11 cellular contexts compared by ENCODE assay signal in the genomic region with DNA sequence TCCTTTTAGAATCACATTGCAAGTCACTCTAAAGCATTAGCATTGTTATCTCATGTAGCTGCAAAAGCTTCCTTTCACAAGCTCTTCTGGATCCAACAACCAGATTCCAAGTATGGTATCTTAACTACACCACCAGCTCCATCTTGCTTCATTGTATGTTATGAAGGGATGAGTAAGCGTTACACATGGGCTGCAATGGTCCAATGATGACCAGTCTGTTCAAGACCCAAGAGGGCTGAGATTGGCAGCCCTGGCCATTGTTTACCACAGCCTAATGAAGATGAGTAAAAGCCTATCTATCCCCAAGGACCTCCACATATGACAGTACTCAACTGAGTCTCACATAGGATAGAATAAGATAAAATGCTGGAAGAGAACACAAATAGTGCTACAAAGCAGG. TPM values are rescaled to one million over a fixed set of nuclear protein-coding genes. Genes with fewer than 3 reads are reported as not detected.
A peak's percentile ranks its signal among the peaks of the same experiment; 100 is the strongest.
DNase-seq lines count a peak whose midpoint lies in the region; ATAC-seq, FAIRE-seq and TF ChIP-seq lines count a peak whose summit lies in the region.
"Had no signal": no experiment of that assay in that cellular context is flagged by ENCODE, and none has a peak within 500 bp of the region (broad histone marks: within the 10 kb centered on the region; RNA-seq: fewer than 3 reads in every experiment).

No MANE protein-coding gene starts in this region.

- no peaks in the 10 kb centered on the region for H3K9me3 ChIP-seq in heart right ventricle
- no peaks in the 10 kb centered on the region for H3K9me3 ChIP-seq in HepG2 (ENCODE audit: low read length)
- no peaks in the 10 kb centered on the region for H3K9me3 ChIP-seq in tibial nerve
- H3K9me3 ChIP-seq: BLaER1 treated with 17β-estradiol and CSF1 and Interleukin-3, amounts not matched to agents 10 nM and 100 nM had no signal

- no peaks in the 10 kb centered on the region for H3K27me3 Mint-ChIP-seq in activated naive CD8-positive, alpha-beta T cell treated with anti-CD3 and anti-CD28 coated beads, Interleukin-2, amount 50 U/mL, for 24 hours

- DNase-seq in heart right ventricle, result no peak
- DNase-seq in Right ventricle myocardium superior, result no peak
- DNase-seq in activated naive CD8-positive, alpha-beta T cell treated with anti-CD3 and anti-CD28 coated beads, Interleukin-2, amount 50 U/mL, for 24 hours, result no peak
- DNase-seq in HepG2 (ENCODE audit: low spot score), result no peak
- DNase-seq in tibial nerve (ENCODE audit: low spot score in 2 of 2), result no peak
- DNase-seq in GM19240 (ENCODE audit: insufficient read length, low spot score), result no peak
- DNase-seq in NCI-H446 (lab: John Stamatoyannopoulos, UW), result no peak
- DNase-seq: cortex of kidney, NCI-H345 had no signal

- H3K4me1 ChIP-seq in heart right ventricle (peaks cover 20 to 87% (median 72%) of the 10 kb centered on the region in 9 donors), HepG2 (ENCODE audit: insufficient read depth, low read length) (peaks cover 85% of the 10 kb centered on the region), tibial nerve (peaks cover 0 to 83% (median 65%) of the 10 kb centered on the region in 4 donors)

- H3K9ac ChIP-seq in HepG2 (ENCODE audit: insufficient read depth, low read depth, low read length), result no peak overlapping the region

- H4K20me1 ChIP-seq in HepG2 (ENCODE audit: insufficient read depth, low read length), result peaks cover 14% of the 10 kb centered on the region

- FAIRE-seq in HepG2 (lab: Jason Lieb, UNC), result no peak

- H3K27ac Mint-ChIP-seq in activated naive CD8-positive, alpha-beta T cell treated with anti-CD3 and anti-CD28 coated beads, Interleukin-2, amount 50 U/mL, for 24 hours, result peak overlapping the region; percentile 72

- TF ChIP-seq CTCF in heart right ventricle (IDR thresholded peaks at IDR 0.05) (no peak), HepG2 (CRISPR knock-in tag; IDR thresholded peaks at IDR 0.05) (no peak), tibial nerve (IDR thresholded peaks at IDR 0.05) (no peak)

- peaks cover 67% of the 10 kb centered on the region for H3K4me1 Mint-ChIP-seq in activated naive CD8-positive, alpha-beta T cell treated with anti-CD3 and anti-CD28 coated beads, Interleukin-2, amount 50 U/mL, for 24 hours

- H3K36me3 ChIP-seq in heart right ventricle, result peaks cover 0 to 22% (median 0%) of the 10 kb centered on the region in 9 donors
- peaks cover 0 to 5% of the 10 kb centered on the region in 2 experiments; a peak in 2 of 5 replicates for H3K36me3 ChIP-seq in HepG2 (replicated peaks in 1 of 2; ENCODE audit: control insufficient read depth in 1 of 2, insufficient read depth in 2 of 2, low read length in 2 of 2)
- H3K36me3 ChIP-seq in tibial nerve, result no peaks in the 10 kb centered on the region

- 68 to 90% methylated on average over 1 of the region's 1 CpG for WGBS in heart right ventricle, 2 donors
- WGBS in HepG2 (ENCODE audit: low lambda C conversion rate), result 97% methylated on average over 1 of the region's 1 CpG
- 95 to 100% methylated on average over 1 of the region's 1 CpG for WGBS in tibial nerve, 2 donors

- POLR2A ChIA-PET in HepG2 (lab: Yijun Ruan, JAX), result interaction anchor here (0.6 to 3.2 kb wide), 4 partner anchors 23 to 233 kb away, joined by 3 to 11 read pairs (median 4); a partner anchor contains a TSS

- no peaks in the 10 kb centered on the region for H3K9me3 Mint-ChIP-seq in activated naive CD8-positive, alpha-beta T cell treated with anti-CD3 and anti-CD28 coated beads, Interleukin-2, amount 50 U/mL, for 24 hours

- in situ Hi-C loops in HepG2 (cut with HindIII; ENCODE audit: extremely low pct_ligation_motif_present, low pct_unique_long_range_greater_than_20kb), result no loop called here

- CTCF ChIA-PET in HepG2 (lab: Yijun Ruan, JAX; ENCODE audit: low intra/inter-chr PET ratio, low total read pairs), result no interaction called here

- BruUV-seq in HepG2 (replicated peaks; lab: Mats Ljungman, UMichigan), result no TSS peak

- no peak overlapping the region for H2AFZ ChIP-seq in HepG2 (ENCODE audit: low read length)

- intact Hi-C loops in heart right ventricle (cut with DNase I) (no loop called here), Right ventricle myocardium superior (cut with DNase I) (no loop called here), HepG2 (cut with micrococcal nuclease; ENCODE audit: unreplicated experiment) (no loop called here)

- no peak for TF ChIP-seq POLR2A in HepG2 (IDR thresholded peaks at IDR 0.05; ENCODE audit: insufficient read depth in 1 of 2, low read depth in 2 of 2, low read length in 2 of 2)
- TF ChIP-seq POLR2A in tibial nerve (IDR thresholded peaks at IDR 0.05), result no peak

- H3K79me2 ChIP-seq in HepG2 (ENCODE audit: insufficient read depth, low read length), result peaks cover 98% of the 10 kb centered on the region

- no peak overlapping the region for H3K4me2 ChIP-seq in HepG2 (ENCODE audit: low read depth, low read length)

- H3K27ac ChIP-seq in heart right ventricle (peak overlapping the region; percentile 98 to 100 (median 100)), HepG2 (ENCODE audit: extremely low read length, insufficient read depth, low read length) (peak overlapping the region; percentile 2), tibial nerve (peak overlapping the region; percentile 20 to 100 (median 92))

- TF ChIP-seq RAD21 in HepG2 (CRISPR knock-in tag; IDR thresholded peaks at IDR 0.05), result no peak

- H3K4me3 ChIP-seq in heart right ventricle (peak overlapping the region in 9 of 10 donors; percentile 73 to 96 (median 82)), HepG2 (replicated peaks in 1 of 3; ENCODE audit: insufficient read depth in 1 of 3, low read depth in 2 of 3, low read length in 3 of 3) (no peak overlapping the region), tibial nerve (peak overlapping the region in 1 of 4 donors; percentile 82)

- H3K4me3 Mint-ChIP-seq in activated naive CD8-positive, alpha-beta T cell treated with anti-CD3 and anti-CD28 coated beads, Interleukin-2, amount 50 U/mL, for 24 hours, result peak overlapping the region; percentile 98

- H3K27me3 ChIP-seq in heart right ventricle (no peaks in the 10 kb centered on the region), HepG2 (ENCODE audit: control insufficient read depth in 1 of 2, insufficient read depth in 2 of 2, low read length in 2 of 2) (no peaks in the 10 kb centered on the region; a peak in 2 of 5 replicates), tibial nerve (no peaks in the 10 kb centered on the region)
- H3K27me3 ChIP-seq: BLaER1 treated with 17β-estradiol and CSF1 and Interleukin-3, amounts not matched to agents 10 nM and 100 nM had no signal

- TF ChIP-seq EP300 in HepG2 (IDR thresholded peaks at IDR 0.05; ENCODE audit: low read depth in 2 of 2, low read length in 2 of 2), result no peak
- TF ChIP-seq EP300 in HepG2 (CRISPR knock-in tag; IDR thresholded peaks at IDR 0.05; ENCODE audit: borderline replicate concordance), result no peak
- no peak for TF ChIP-seq EP300 in tibial nerve (IDR thresholded peaks at IDR 0.05)

- H3K36me3 Mint-ChIP-seq in activated naive CD8-positive, alpha-beta T cell treated with anti-CD3 and anti-CD28 coated beads, Interleukin-2, amount 50 U/mL, for 24 hours (ENCODE audit: low read depth), result peaks cover 40% of the 10 kb centered on the region

- no peak for ATAC-seq in heart right ventricle
- no peak for ATAC-seq in Right ventricle myocardium superior (ENCODE audit: poor library complexity)
- ATAC-seq in activated naive CD8-positive, alpha-beta T cell treated with anti-CD3 and anti-CD28 coated beads, Interleukin-2, amount 50 U/mL, for 24 hours, result no peak
- no peak for ATAC-seq in HepG2
- no peak for ATAC-seq in activated CD4-positive, CD25-positive, alpha-beta regulatory T cell treated with anti-CD3 and anti-CD28 coated beads, Interleukin-2, amount 50 U/mL, for 24 hours

RNA-seq across cellular contexts. Expression of a gene that starts 6.3 kb away (rescaled TPM):
- total RNA-seq in heart right ventricle (100 to 1,000 TPM; 171 to 257 (median 212) TPM), Right ventricle myocardium superior (251 TPM), HepG2 (2016; rRNA removed; fragmentation: Illumina TruSeq; extraction: Trizol) (92.1 and 109 TPM in 2 replicates), tibial nerve (100 to 1,000 TPM; 158 to 284 (median 220) TPM)
- polyA plus RNA-seq in heart right ventricle (100 to 1,000 TPM in 1 of 2 donors, 10 to 100 TPM in 1; 91.5 to 164 TPM), HepG2 (2011; rRNA removed) (37.3 and 43.8 TPM in 2 replicates)
- total RNA-seq in HepG2 (2016; cell fraction: cytosol; rRNA removed; fragmentation: Illumina TruSeq; extraction: Trizol; ENCODE audit: low read depth), result 30.7 and 32.1 TPM in 2 replicates
- 93.7 and 102 TPM in 2 replicates for total RNA-seq in HepG2 (2016; cell fraction: insoluble cytoplasmic fraction; rRNA removed; fragmentation: Illumina TruSeq; extraction: Trizol)
- 40.1 and 45.4 TPM in 2 replicates for total RNA-seq in HepG2 (2016; cell fraction: membrane; rRNA removed; fragmentation: Illumina TruSeq; extraction: Trizol)
- 117 and 122 TPM in 2 replicates for total RNA-seq in HepG2 (2016; cell fraction: nucleus; rRNA removed; fragmentation: Illumina TruSeq; extraction: Trizol)
- polyA plus RNA-seq in HepG2 (2011; cell fraction: cytosol; rRNA removed), result 20.7 and 26.9 TPM in 2 replicates
- 67.5 and 77.8 TPM in 2 replicates for polyA plus RNA-seq in HepG2 (2011; cell fraction: nucleus; rRNA removed)
- 46.4 and 55.2 TPM in 2 replicates for polyA plus RNA-seq in HepG2 (2012)
- 12.3 and 18.6 TPM in 2 replicates for polyA plus RNA-seq in HepG2 (2016; cell fraction: cytosol; fragmentation: Illumina TruSeq; extraction: Trizol; ENCODE audit: low read depth)
- 85.8 and 89.0 TPM in 2 replicates for polyA plus RNA-seq in HepG2 (2016; cell fraction: insoluble cytoplasmic fraction; fragmentation: Illumina TruSeq; extraction: Trizol; ENCODE audit: low read depth)
- polyA plus RNA-seq in HepG2 (2016; cell fraction: membrane; fragmentation: Illumina TruSeq; extraction: Trizol; ENCODE audit: low read depth), result 27.6 and 32.5 TPM in 2 replicates
- polyA plus RNA-seq in HepG2 (2016; cell fraction: nucleus; fragmentation: Illumina TruSeq; extraction: Trizol; ENCODE audit: insufficient read depth, low read depth), result 97.6 and 113 TPM in 2 replicates
- polyA minus RNA-seq in HepG2 (2011; rRNA and poly(A)+ RNA removed; ENCODE audit: low replicate concordance), result 26.0 and 106 TPM in 2 replicates
- 21.5 and 23.9 TPM in 2 replicates for polyA minus RNA-seq in HepG2 (2011; cell fraction: cytosol; rRNA and poly(A)+ RNA removed)
- polyA minus RNA-seq in HepG2 (2011; cell fraction: nucleus; rRNA and poly(A)+ RNA removed), result 213 and 290 TPM in 2 replicates

RNA-seq across cellular contexts. Expression of a gene that starts 50.5 kb away (rescaled TPM):
- total RNA-seq in heart right ventricle, result 100 to 1,000 TPM; 313 to 513 (median 457) TPM
- polyA plus RNA-seq in heart right ventricle, result 100 to 1,000 TPM; 200 to 216 TPM
- total RNA-seq in Right ventricle myocardium superior, result 541 TPM
- 159 and 209 TPM in 2 replicates for total RNA-seq in HepG2 (2016; rRNA removed; fragmentation: Illumina TruSeq; extraction: Trizol)
- 56.0 and 58.0 TPM in 2 replicates for total RNA-seq in HepG2 (2016; cell fraction: cytosol; rRNA removed; fragmentation: Illumina TruSeq; extraction: Trizol; ENCODE audit: low read depth)
- total RNA-seq in HepG2 (2016; cell fraction: insoluble cytoplasmic fraction; rRNA removed; fragmentation: Illumina TruSeq; extraction: Trizol), result 164 and 215 TPM in 2 replicates
- total RNA-seq in HepG2 (2016; cell fraction: membrane; rRNA removed; fragmentation: Illumina TruSeq; extraction: Trizol), result 60.5 and 64.6 TPM in 2 replicates
- total RNA-seq in HepG2 (2016; cell fraction: nucleus; rRNA removed; fragmentation: Illumina TruSeq; extraction: Trizol), result 55.8 and 67.5 TPM in 2 replicates
- polyA plus RNA-seq in HepG2 (2011; rRNA removed), result 34.2 and 50.7 TPM in 2 replicates
- polyA plus RNA-seq in HepG2 (2011; cell fraction: cytosol; rRNA removed), result 25.8 and 33.0 TPM in 2 replicates
- 5.1 and 8.3 TPM in 2 replicates for polyA plus RNA-seq in HepG2 (2011; cell fraction: nucleus; rRNA removed)
- polyA plus RNA-seq in HepG2 (2012), result 55.8 and 87.1 TPM in 2 replicates
- polyA plus RNA-seq in HepG2 (2016; cell fraction: cytosol; fragmentation: Illumina TruSeq; extraction: Trizol; ENCODE audit: low read depth), result 51.9 and 59.2 TPM in 2 replicates
- 176 and 191 TPM in 2 replicates for polyA plus RNA-seq in HepG2 (2016; cell fraction: insoluble cytoplasmic fraction; fragmentation: Illumina TruSeq; extraction: Trizol; ENCODE audit: low read depth)
- polyA plus RNA-seq in HepG2 (2016; cell fraction: membrane; fragmentation: Illumina TruSeq; extraction: Trizol; ENCODE audit: low read depth), result 52.6 and 60.1 TPM in 2 replicates
- 76.4 and 93.0 TPM in 2 replicates for polyA plus RNA-seq in HepG2 (2016; cell fraction: nucleus; fragmentation: Illumina TruSeq; extraction: Trizol; ENCODE audit: insufficient read depth, low read depth)
- 3.1 and 3.5 TPM in 2 replicates for polyA minus RNA-seq in HepG2 (2011; rRNA and poly(A)+ RNA removed; ENCODE audit: low replicate concordance)
- polyA minus RNA-seq in HepG2 (2011; cell fraction: cytosol; rRNA and poly(A)+ RNA removed), result 7.5 and 14.3 TPM in 2 replicates
- 5.8 and 7.6 TPM in 2 replicates for polyA minus RNA-seq in HepG2 (2011; cell fraction: nucleus; rRNA and poly(A)+ RNA removed)
- total RNA-seq in tibial nerve, result 10 to 100 TPM; 30.8 to 55.7 (median 52.1) TPM

RNA-seq across cellular contexts. Expression of a gene that starts 50.8 kb away (rescaled TPM):
- total RNA-seq in heart right ventricle, result 10 to 100 TPM in 9 of 10 donors, 1 to 10 TPM in 1; 9.4 to 15.3 (median 12.9) TPM
- 1 to 10 TPM; 1.4 to 8.3 TPM for polyA plus RNA-seq in heart right ventricle
- 12.0 TPM for total RNA-seq in Right ventricle myocardium superior
- total RNA-seq in HepG2 (2016; rRNA removed; fragmentation: Illumina TruSeq; extraction: Trizol), result 13.9 and 21.5 TPM in 2 replicates
- 10.8 and 15.2 TPM in 2 replicates for total RNA-seq in HepG2 (2016; cell fraction: cytosol; rRNA removed; fragmentation: Illumina TruSeq; extraction: Trizol; ENCODE audit: low read depth)
- total RNA-seq in HepG2 (2016; cell fraction: insoluble cytoplasmic fraction; rRNA removed; fragmentation: Illumina TruSeq; extraction: Trizol), result 12.3 and 19.7 TPM in 2 replicates
- 6.7 and 8.6 TPM in 2 replicates for total RNA-seq in HepG2 (2016; cell fraction: membrane; rRNA removed; fragmentation: Illumina TruSeq; extraction: Trizol)
- total RNA-seq in HepG2 (2016; cell fraction: nucleus; rRNA removed; fragmentation: Illumina TruSeq; extraction: Trizol), result 21.7 and 22.1 TPM in 2 replicates
- 4.2 and 4.7 TPM in 2 replicates for polyA plus RNA-seq in HepG2 (2011; rRNA removed)
- 1.4 and 1.9 TPM in 2 replicates for polyA plus RNA-seq in HepG2 (2011; cell fraction: cytosol; rRNA removed)
- 5.6 and 7.8 TPM in 2 replicates for polyA plus RNA-seq in HepG2 (2011; cell fraction: nucleus; rRNA removed)
- 4.6 and 5.7 TPM in 2 replicates for polyA plus RNA-seq in HepG2 (2012)
- polyA plus RNA-seq in HepG2 (2016; cell fraction: cytosol; fragmentation: Illumina TruSeq; extraction: Trizol; ENCODE audit: low read depth), result 0.23 and 0.41 TPM in 2 replicates
- polyA plus RNA-seq in HepG2 (2016; cell fraction: insoluble cytoplasmic fraction; fragmentation: Illumina TruSeq; extraction: Trizol; ENCODE audit: low read depth), result 6.3 and 6.9 TPM in 2 replicates
- 1.8 TPM in 2 replicates for polyA plus RNA-seq in HepG2 (2016; cell fraction: membrane; fragmentation: Illumina TruSeq; extraction: Trizol; ENCODE audit: low read depth)
- polyA plus RNA-seq in HepG2 (2016; cell fraction: nucleus; fragmentation: Illumina TruSeq; extraction: Trizol; ENCODE audit: insufficient read depth, low read depth), result 14.7 and 15.8 TPM in 2 replicates
- polyA minus RNA-seq in HepG2 (2011; rRNA and poly(A)+ RNA removed; ENCODE audit: low replicate concordance), result 7.4 and 8.7 TPM in 2 replicates
- 4.7 and 4.9 TPM in 2 replicates for polyA minus RNA-seq in HepG2 (2011; cell fraction: cytosol; rRNA and poly(A)+ RNA removed)
- 58.8 and 59.6 TPM in 2 replicates for polyA minus RNA-seq in HepG2 (2011; cell fraction: nucleus; rRNA and poly(A)+ RNA removed)
- 10 to 100 TPM; 17.3 to 27.9 (median 18.6) TPM for total RNA-seq in tibial nerve

Comparison
In these comparisons a context has a peak if more than half of its experiments do, and no peak if none do; other contexts are left out.
1. H3K27ac ChIP-seq: peak in every context shown above with its lines; median percentile 100 in heart right ventricle; 92 in tibial nerve; 2 in HepG2.
2. H3K4me3 ChIP-seq: peak in heart right ventricle (9 of 10); none in HepG2 (0 of 3).